ENCODE assay signal across 8 cellular contexts in genomic region chr3:113166719-113167492, GRCh38. TPM values are rescaled to one million over a fixed set of nuclear protein-coding genes. Genes with fewer than 3 reads are reported as not detected.
DNase-seq lines count a peak whose midpoint lies in the region; FAIRE-seq and TF ChIP-seq lines count a peak whose summit lies in the region.

No MANE protein-coding gene starts in this region.

- POLR2A ChIA-PET in activated CD4-positive, alpha-beta memory T cell treated with anti-CD3 and anti-CD28 coated beads for 36 hours (lab: Charles Lee) = no interaction called here

- intact Hi-C loops in activated naive CD4-positive, alpha-beta T cell treated with anti-CD3 and anti-CD28 coated beads for 36 hours (cut with micrococcal nuclease) = no loop called here
- intact Hi-C loops in activated CD4-positive, alpha-beta memory T cell treated with anti-CD3 and anti-CD28 coated beads for 36 hours (cut with micrococcal nuclease) = no loop called here

- H3K36me3 Mint-ChIP-seq in activated naive CD4-positive, alpha-beta T cell treated with anti-CD3 and anti-CD28 coated beads for 36 hours (ENCODE audit: low read depth) = no peaks in the 10 kb centered on the region
- no peaks in the 10 kb centered on the region for H3K36me3 Mint-ChIP-seq in activated CD4-positive, alpha-beta memory T cell treated with anti-CD3 and anti-CD28 coated beads for 36 hours

- H3K36me3 ChIP-seq in WERI-Rb-1 (no peaks in the 10 kb centered on the region), iPS-18a (ENCODE audit: control insufficient read depth, low read depth, low read length) (no peaks in the 10 kb centered on the region), stomach smooth muscle (ENCODE audit: control insufficient read depth in 2 of 2, insufficient read depth in 2 of 2, low read length in 2 of 2) (no peaks in the 10 kb centered on the region), H7 (replicated peaks; ENCODE audit: control insufficient read depth, insufficient read depth, low read length) (no peaks in the 10 kb centered on the region)

- TF ChIP-seq CTCF in WERI-Rb-1 (IDR thresholded peaks at IDR 0.05; ENCODE audit: low read depth, low read length) = no peak

- no peaks in the 10 kb centered on the region for H3K27me3 Mint-ChIP-seq in activated naive CD4-positive, alpha-beta T cell treated with anti-CD3 and anti-CD28 coated beads for 36 hours (ENCODE audit: low read depth)
- peaks cover 2% of the 10 kb centered on the region for H3K27me3 Mint-ChIP-seq in activated CD4-positive, alpha-beta memory T cell treated with anti-CD3 and anti-CD28 coated beads for 36 hours

- no peaks in the 10 kb centered on the region for H3K9me3 ChIP-seq in WERI-Rb-1 (ENCODE audit: severe bottlenecking)
- no peaks in the 10 kb centered on the region for H3K9me3 ChIP-seq in iPS-18a (ENCODE audit: control insufficient read depth, low read depth, low read length)
- no peaks in the 10 kb centered on the region for H3K9me3 ChIP-seq in stomach smooth muscle (ENCODE audit: control insufficient read depth in 2 of 2, low read length in 2 of 2)

- CTCF ChIA-PET in activated naive CD4-positive, alpha-beta T cell treated with anti-CD3 and anti-CD28 coated beads for 36 hours (lab: Charles Lee) = interaction anchor here (0.5 to 0.6 kb wide), 2 partner anchors 10 to 1254 kb away, joined by 3 to 5 read pairs; no protein-coding TSS in a partner anchor
- CTCF ChIA-PET in activated CD4-positive, alpha-beta memory T cell treated with anti-CD3 and anti-CD28 coated beads for 36 hours (lab: Charles Lee) = interaction anchor here (0.9 kb wide), 1 partner anchor 132 kb away, joined by 3 read pairs; no protein-coding TSS in a partner anchor

- H3K27ac Mint-ChIP-seq in activated naive CD4-positive, alpha-beta T cell treated with anti-CD3 and anti-CD28 coated beads for 36 hours = no peak overlapping the region
- H3K27ac Mint-ChIP-seq in activated CD4-positive, alpha-beta memory T cell treated with anti-CD3 and anti-CD28 coated beads for 36 hours = no peak overlapping the region

- no peaks in the 10 kb centered on the region for H3K4me1 Mint-ChIP-seq in activated naive CD4-positive, alpha-beta T cell treated with anti-CD3 and anti-CD28 coated beads for 36 hours (ENCODE audit: low read depth)
- no peaks in the 10 kb centered on the region for H3K4me1 Mint-ChIP-seq in activated CD4-positive, alpha-beta memory T cell treated with anti-CD3 and anti-CD28 coated beads for 36 hours (ENCODE audit: low read depth)

- peak overlapping the region; percentile 30 for H3K9ac ChIP-seq in iPS-18a (ENCODE audit: low read length)
- H3K9ac ChIP-seq in stomach smooth muscle (ENCODE audit: low read length in 2 of 2) = peak overlapping the region; percentile 64 to 71

- H3K4me3 ChIP-seq in WERI-Rb-1 (ENCODE audit: low read depth, low read length) (no peak overlapping the region), iPS-18a (ENCODE audit: low read length) (peak overlapping the region; percentile 3), stomach smooth muscle (ENCODE audit: low read length in 2 of 2) (peak overlapping the region; percentile 18 to 55), H7 (ENCODE audit: insufficient read depth, low read depth, low read length) (no peak overlapping the region)

- FAIRE-seq in HTR-8/SVneo (lab: Jason Lieb, UNC) = peak; percentile 86

- H3K4me3 Mint-ChIP-seq in activated naive CD4-positive, alpha-beta T cell treated with anti-CD3 and anti-CD28 coated beads for 36 hours = no peak overlapping the region
- H3K4me3 Mint-ChIP-seq in activated CD4-positive, alpha-beta memory T cell treated with anti-CD3 and anti-CD28 coated beads for 36 hours = no peak overlapping the region

- H3K27ac ChIP-seq in WERI-Rb-1 = peak overlapping the region; percentile 2
- H3K27ac ChIP-seq in iPS-18a (ENCODE audit: low read length) = no peak overlapping the region
- peak overlapping the region; percentile 78 for H3K27ac ChIP-seq in stomach smooth muscle (ENCODE audit: low read length)

- H3K4me1 ChIP-seq in iPS-18a (ENCODE audit: control insufficient read depth, low read depth, low read length) (peaks cover 22% of the 10 kb centered on the region), stomach smooth muscle (ENCODE audit: control insufficient read depth, insufficient read depth, low read length) (peaks cover 35% of the 10 kb centered on the region)

- DNase-seq in HTR-8/SVneo (ENCODE audit: insufficient read length, low spot score) = peak; percentile 34
- DNase-seq in WERI-Rb-1 = peak; percentile 48
- DNase-seq in H7 = no peak
- no peak for DNase-seq in activated naive CD4-positive, alpha-beta T cell treated with anti-CD3 and anti-CD28 coated beads for 36 hours
- DNase-seq in activated gamma-delta T cell (lab: John Stamatoyannopoulos, UW) = no peak
- no peak for DNase-seq in activated CD4-positive, alpha-beta memory T cell treated with anti-CD3 and anti-CD28 coated beads for 36 hours

- H3K9me3 Mint-ChIP-seq in activated naive CD4-positive, alpha-beta T cell treated with anti-CD3 and anti-CD28 coated beads for 36 hours = no peaks in the 10 kb centered on the region
- no peaks in the 10 kb centered on the region for H3K9me3 Mint-ChIP-seq in activated CD4-positive, alpha-beta memory T cell treated with anti-CD3 and anti-CD28 coated beads for 36 hours

- H3K27me3 ChIP-seq in WERI-Rb-1 (ENCODE audit: insufficient read depth, low read depth, severe bottlenecking) (no peaks in the 10 kb centered on the region), iPS-18a (ENCODE audit: control insufficient read depth, insufficient read depth, low read length) (no peaks in the 10 kb centered on the region), stomach smooth muscle (ENCODE audit: control insufficient read depth in 1 of 2, insufficient read depth in 2 of 2, low read length in 2 of 2) (no peaks in the 10 kb centered on the region), H7 (ENCODE audit: control insufficient read depth, insufficient read depth, low read length) (no peaks in the 10 kb centered on the region)

RNA-seq across cellular contexts. Expression of gene BOC, which starts 44.5 kb away (rescaled TPM):
- 2.8 and 3.0 TPM in 2 replicates for total RNA-seq in H7 (2014; rRNA removed; shearing (Covaris generic))
- under 1 TPM in 1 of 2 experiments, not detected in 1; 0.29 TPM for total RNA-seq in activated naive CD4-positive, alpha-beta T cell treated with anti-CD3 and anti-CD28 coated beads for 36 hours
- total RNA-seq in activated CD4-positive, alpha-beta memory T cell treated with anti-CD3 and anti-CD28 coated beads for 36 hours = not detected

Comparison
In these comparisons a context has a peak if more than half of its experiments do, and no peak if none do; other contexts are left out.
1. DNase-seq: peak in HTR-8/SVneo (single experiment) and WERI-Rb-1 (single experiment); none in H7 (single experiment), activated naive CD4-positive, alpha-beta T cell treated with anti-CD3 and anti-CD28 coated beads for 36 hours (single experiment), activated gamma-delta T cell (single experiment) and activated CD4-positive, alpha-beta memory T cell treated with anti-CD3 and anti-CD28 coated beads for 36 hours (single experiment).
2. H3K4me3 ChIP-seq: peak in iPS-18a (single experiment) and stomach smooth muscle (2 of 2); none in WERI-Rb-1 (single experiment) and H7 (single experiment).